Comparison of ENCODE assay signal across 8 cellular contexts in the genomic region with DNA sequence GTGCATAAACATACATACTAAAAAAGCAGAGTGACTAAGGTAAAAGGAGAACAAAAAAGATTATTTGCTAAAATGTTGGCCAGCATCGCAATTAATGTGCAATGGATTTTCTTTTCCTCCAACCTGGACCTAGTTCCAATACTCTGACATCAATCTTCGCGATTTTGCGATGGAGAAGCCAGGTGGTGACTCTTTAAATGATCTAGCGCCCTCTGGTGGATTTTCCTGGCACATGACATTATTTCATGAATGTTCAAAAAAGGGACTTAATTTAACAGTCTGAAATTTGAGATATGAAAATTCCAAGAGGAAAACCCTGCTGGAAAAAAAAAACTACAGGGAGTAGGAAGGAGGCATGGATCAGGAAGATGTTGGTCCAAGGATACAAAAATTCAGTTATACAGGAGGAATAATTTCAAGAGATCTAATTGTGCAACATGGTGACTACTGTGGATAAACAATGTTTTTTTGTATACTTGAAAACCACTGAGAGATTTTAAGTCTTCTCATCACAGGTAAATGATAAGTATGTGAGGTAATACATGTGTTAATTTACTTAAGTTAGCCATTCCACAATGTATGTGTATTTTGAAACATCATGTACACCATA. TPM values are rescaled to one million over a fixed set of nuclear protein-coding genes. Genes with fewer than 3 reads are reported as not detected.
DNase-seq lines count a peak whose midpoint lies in the region; ATAC-seq and TF ChIP-seq lines count a peak whose summit lies in the region.

No MANE protein-coding gene starts in this region.

- H3K9me3 ChIP-seq in suprapubic skin: no peaks in the 10 kb centered on the region

- no peak overlapping the region for H2BK5ac ChIP-seq in mesendoderm (ENCODE audit: low read length)

- H2BK15ac ChIP-seq in mesendoderm (replicated peaks; ENCODE audit: low read depth): no peak overlapping the region

- no peak overlapping the region for H3K56ac ChIP-seq in mesendoderm (ENCODE audit: low read length)

- TF ChIP-seq EP300 in suprapubic skin (IDR thresholded peaks at IDR 0.05): no peak

- POLR2A ChIA-PET in WTC11 (lab: Charles Lee): no interaction called here

- peak; percentile 27 to 40 for DNase-seq in AML-193 (lab: John Stamatoyannopoulos, UW)
- peak; percentile 83 for DNase-seq in NCI-H2171 treated with DMSO at 0.1 percent for 48 hours (lab: John Stamatoyannopoulos, UW)
- peak; percentile 56 for DNase-seq in WTC11 (ENCODE audit: low spot score)
- peak; percentile 47 for DNase-seq in effector CD8-positive, alpha-beta T cell (lab: John Stamatoyannopoulos, UW)
- DNase-seq in mesendoderm: peak; percentile 74
- DNase-seq in suprapubic skin (ENCODE audit: low spot score in 2 of 2): no peak

- H3K27ac Mint-ChIP-seq in WTC11: no peak overlapping the region

- no peaks in the 10 kb centered on the region for H3K79me1 ChIP-seq in mesendoderm (ENCODE audit: low read length)

- H3K18ac ChIP-seq in mesendoderm (ENCODE audit: low read length): no peak overlapping the region

- H3K23ac ChIP-seq in mesendoderm (ENCODE audit: low read length): no peak overlapping the region

- H3K79me2 ChIP-seq in mesendoderm (ENCODE audit: control insufficient read depth, insufficient read depth, low read length): no peaks in the 10 kb centered on the region

- H3K4me1 ChIP-seq in mesendoderm (ENCODE audit: control insufficient read depth, low read depth, low read length) (no peaks in the 10 kb centered on the region), suprapubic skin (peaks cover 20% of the 10 kb centered on the region)

- H4K8ac ChIP-seq in mesendoderm (ENCODE audit: low read depth, low read length): no peak overlapping the region

- H3K4me3 Mint-ChIP-seq in WTC11: no peak overlapping the region

- H3K27me3 ChIP-seq in mesendoderm (ENCODE audit: insufficient read depth, low read length, poor library complexity): peaks cover 27% of the 10 kb centered on the region
- H3K27me3 ChIP-seq in suprapubic skin: peaks cover 47% of the 10 kb centered on the region

- TF ChIP-seq CTCF in WTC11 (IDR thresholded peaks at IDR 0.05) (peak; percentile 74), suprapubic skin (IDR thresholded peaks at IDR 0.05) (peak; percentile 59 to 77)

- H3K27ac ChIP-seq in mesendoderm (ENCODE audit: low read depth, low read length) (no peak overlapping the region), suprapubic skin (no peak overlapping the region)

- WGBS in mesendoderm (ENCODE audit: extremely low coverage, insufficient coverage, low lambda C conversion rate): no CpG with 5 or more reads among the region's 5 CpGs
- 0% methylated on average over 5 of the region's 5 CpGs for WGBS in suprapubic skin

- H2BK120ac ChIP-seq in mesendoderm (ENCODE audit: low read depth, low read length): no peak overlapping the region

- H2AK5ac ChIP-seq in mesendoderm (ENCODE audit: low read length): no peak overlapping the region

- TF ChIP-seq POLR2A in suprapubic skin (IDR thresholded peaks at IDR 0.05): no peak

- H3K4me3 ChIP-seq in mesendoderm (ENCODE audit: low read length): no peak overlapping the region
- H3K4me3 ChIP-seq in suprapubic skin: no peak overlapping the region

- no peak overlapping the region for H3K4me2 ChIP-seq in mesendoderm (ENCODE audit: low read length)

- ATAC-seq in GM19395 (IDR thresholded peaks at IDR 0.05; ENCODE audit: unreplicated experiment) (peak; percentile 51), WTC11 (no peak), HG03097 (IDR thresholded peaks at IDR 0.05; ENCODE audit: low FRiP score, unreplicated experiment) (no peak)

- CTCF ChIA-PET in WTC11 (lab: Charles Lee): interaction anchor here (0.6 to 2.8 kb wide), 11 partner anchors 69 to 476 kb away, joined by 3 to 18 read pairs (median 4); no protein-coding TSS in a partner anchor

- H3K36me3 Mint-ChIP-seq in WTC11: peaks cover 5% of the 10 kb centered on the region

- H3K4me1 Mint-ChIP-seq in WTC11: peaks cover 8% of the 10 kb centered on the region

- no peaks in the 10 kb centered on the region for H3K36me3 ChIP-seq in mesendoderm (ENCODE audit: control insufficient read depth, insufficient read depth, low read length)
- H3K36me3 ChIP-seq in suprapubic skin: no peaks in the 10 kb centered on the region

- peaks cover 45% of the 10 kb centered on the region for H3K27me3 Mint-ChIP-seq in WTC11 (ENCODE audit: low read depth)

- H3K9me3 Mint-ChIP-seq in WTC11: peaks cover 16% of the 10 kb centered on the region

- no peak overlapping the region for H4K5ac ChIP-seq in mesendoderm (ENCODE audit: low read length)

- no peak overlapping the region for H3K9ac ChIP-seq in mesendoderm (ENCODE audit: low read length)

- H3K4ac ChIP-seq in mesendoderm (ENCODE audit: low read depth, low read length): no peak overlapping the region

TF ChIP-seq in WTC11, 78 proteins besides CTCF, POLR2A, EP300 and RAD21:
- TF ChIP-seq FOXJ3 (CRISPR knock-in tag; IDR thresholded peaks at IDR 0.05; ENCODE audit: borderline replicate concordance) (no peak), OVOL2 (CRISPR knock-in tag; IDR thresholded peaks at IDR 0.05; ENCODE audit: borderline replicate concordance) (no peak), KAT7 (CRISPR knock-in tag; IDR thresholded peaks at IDR 0.05; ENCODE audit: borderline replicate concordance) (no peak), EMX1 (CRISPR knock-in tag; IDR thresholded peaks at IDR 0.05) (no peak), SOX15 (CRISPR knock-in tag; IDR thresholded peaks at IDR 0.05) (no peak), SP1 (CRISPR knock-in tag; conservative IDR thresholded peaks at IDR 0.05) (no peak), HMGA2 (CRISPR knock-in tag; IDR thresholded peaks at IDR 0.05) (no peak)
- TF ChIP-seq, protein P1, sequence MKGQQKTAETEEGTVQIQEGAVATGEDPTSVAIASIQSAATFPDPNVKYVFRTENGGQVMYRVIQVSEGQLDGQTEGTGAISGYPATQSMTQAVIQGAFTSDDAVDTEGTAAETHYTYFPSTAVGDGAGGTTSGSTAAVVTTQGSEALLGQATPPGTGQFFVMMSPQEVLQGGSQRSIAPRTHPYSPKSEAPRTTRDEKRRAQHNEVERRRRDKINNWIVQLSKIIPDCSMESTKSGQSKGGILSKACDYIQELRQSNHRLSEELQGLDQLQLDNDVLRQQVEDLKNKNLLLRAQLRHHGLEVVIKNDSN (CRISPR knock-in tag; IDR thresholded peaks at IDR 0.05): no peak
- TF ChIP-seq, protein P2, sequence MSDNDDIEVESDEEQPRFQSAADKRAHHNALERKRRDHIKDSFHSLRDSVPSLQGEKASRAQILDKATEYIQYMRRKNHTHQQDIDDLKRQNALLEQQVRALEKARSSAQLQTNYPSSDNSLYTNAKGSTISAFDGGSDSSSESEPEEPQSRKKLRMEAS (CRISPR knock-in tag; IDR thresholded peaks at IDR 0.05): no peak
- TF ChIP-seq, protein P3, sequence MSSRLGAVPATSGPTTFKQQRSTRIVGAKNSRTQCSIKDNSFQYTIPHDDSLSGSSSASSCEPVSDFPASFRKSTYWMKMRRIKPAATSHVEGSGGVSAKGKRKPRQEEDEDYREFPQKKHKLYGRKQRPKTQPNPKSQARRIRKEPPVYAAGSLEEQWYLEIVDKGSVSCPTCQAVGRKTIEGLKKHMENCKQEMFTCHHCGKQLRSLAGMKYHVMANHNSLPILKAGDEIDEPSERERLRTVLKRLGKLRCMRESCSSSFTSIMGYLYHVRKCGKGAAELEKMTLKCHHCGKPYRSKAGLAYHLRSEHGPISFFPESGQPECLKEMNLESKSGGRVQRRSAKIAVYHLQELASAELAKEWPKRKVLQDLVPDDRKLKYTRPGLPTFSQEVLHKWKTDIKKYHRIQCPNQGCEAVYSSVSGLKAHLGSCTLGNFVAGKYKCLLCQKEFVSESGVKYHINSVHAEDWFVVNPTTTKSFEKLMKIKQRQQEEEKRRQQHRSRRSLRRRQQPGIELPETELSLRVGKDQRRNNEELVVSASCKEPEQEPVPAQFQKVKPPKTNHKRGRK (CRISPR knock-in tag; IDR thresholded peaks at IDR 0.05; ENCODE audit: borderline replicate concordance): no peak

RNA-seq across cellular contexts. Expression of a gene that starts 4.3 kb away (rescaled TPM):
- 4.1 to 7.3 TPM (median 5.3 TPM) in 3 replicates for total RNA-seq in WTC11 (2021)
- polyA plus RNA-seq in mesendoderm (2013, experiment 1 of 2): 1.4 TPM
- 1.9 TPM for polyA plus RNA-seq in mesendoderm (2013, experiment 2 of 2)
- total RNA-seq in suprapubic skin: 10 to 100 TPM in 1 of 4 donors, 1 to 10 TPM in 3; 4.6 to 10.5 (median 7.8) TPM

Comparison
In these comparisons a context has a peak if more than half of its experiments do, and no peak if none do; other contexts are left out.
1. DNase-seq: peak in AML-193 (2 of 2), NCI-H2171 treated with DMSO at 0.1 percent for 48 hours (single experiment), WTC11 (single experiment), effector CD8-positive, alpha-beta T cell (single experiment) and mesendoderm (single experiment); none in suprapubic skin (0 of 2).